In the genomic region with DNA sequence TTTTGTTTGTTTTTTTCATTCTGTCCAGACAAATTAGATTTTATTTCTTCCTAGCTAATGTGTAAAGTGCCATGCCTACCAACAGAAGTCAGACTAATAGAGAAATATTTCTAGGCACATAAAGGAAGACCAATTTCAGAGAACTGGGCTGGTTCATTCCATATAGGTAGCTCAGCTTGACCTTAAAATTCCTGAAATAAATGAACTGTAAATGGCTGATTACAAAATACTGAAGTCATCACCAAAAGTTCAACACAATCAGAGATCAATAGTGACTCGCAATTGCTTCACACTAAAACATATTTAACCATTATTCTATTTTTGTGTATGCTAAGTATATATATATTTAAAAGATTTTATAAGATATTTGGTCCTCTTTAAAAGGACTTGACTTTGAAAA, we compare ENCODE assay signal across 18 cellular contexts. TPM values are rescaled to one million over a fixed set of nuclear protein-coding genes. Genes with fewer than 3 reads are reported as not detected.
DNase-seq lines count a peak whose midpoint lies in the region; ATAC-seq and TF ChIP-seq lines count a peak whose summit lies in the region.
"Had no signal": no experiment of that assay in that cellular context is flagged by ENCODE, and none has a peak within 500 bp of the region (broad histone marks: within the 10 kb centered on the region; RNA-seq: fewer than 3 reads in every experiment).

No MANE protein-coding gene starts in this region.

- H3K36me3 Mint-ChIP-seq in progenitor cell of endocrine pancreas (ENCODE audit: insufficient read depth): no peaks in the 10 kb centered on the region

- peak overlapping the region; percentile 24 for H3K4me2 ChIP-seq in skeletal muscle satellite cell (ENCODE audit: low read length)

- intact Hi-C loops in heart right ventricle (cut with DNase I): loop anchor here in 1 of 10 donors (10.0 kb wide), 1 partner anchor 62 kb away; no protein-coding TSS in a partner anchor
- intact Hi-C loops in Right ventricle myocardium inferior (cut with DNase I): no loop called here

- H3K4me3 Mint-ChIP-seq in progenitor cell of endocrine pancreas (ENCODE audit: low read depth): no peak overlapping the region

- H3K4me3 ChIP-seq in heart right ventricle: peak overlapping the region in 7 of 10 donors; percentile 3 to 69 (median 62)
- H3K4me3 ChIP-seq in adipocyte (ENCODE audit: low read length): no peak overlapping the region
- H3K4me3 ChIP-seq in foreskin fibroblast (ENCODE audit: low read depth in 1 of 2, low read length in 2 of 2): no peak overlapping the region
- H3K4me3 ChIP-seq in skeletal muscle satellite cell (ENCODE audit: low read length): no peak overlapping the region

- H3K9me3 Mint-ChIP-seq in progenitor cell of endocrine pancreas (ENCODE audit: low read depth): no peaks in the 10 kb centered on the region

- peaks cover 0 to 23% (median 10%) of the 10 kb centered on the region in 7 donors for H3K27me3 ChIP-seq in heart right ventricle
- no peaks in the 10 kb centered on the region for H3K27me3 ChIP-seq in adipocyte (replicated peaks; ENCODE audit: control insufficient read depth, insufficient read depth, low read length)
- H3K27me3 ChIP-seq in skeletal muscle satellite cell (ENCODE audit: control insufficient read depth, insufficient read depth, low read length): no peaks in the 10 kb centered on the region
- H3K27me3 ChIP-seq: Peyer's patch had no signal

- H3K36me3 ChIP-seq in heart right ventricle (peaks cover 0 to 37% (median 0%) of the 10 kb centered on the region in 9 donors), adipocyte (ENCODE audit: control insufficient read depth, insufficient read depth, low read length, severe bottlenecking) (no peaks in the 10 kb centered on the region), skeletal muscle satellite cell (ENCODE audit: insufficient read depth, low read length) (no peaks in the 10 kb centered on the region)
- H3K36me3 ChIP-seq: Peyer's patch had no signal

- peaks cover 0 to 42% (median 4%) of the 10 kb centered on the region in 9 donors for H3K4me1 ChIP-seq in heart right ventricle
- peaks cover 4% of the 10 kb centered on the region for H3K4me1 ChIP-seq in adipocyte (ENCODE audit: control insufficient read depth, insufficient read depth, low read length)
- peaks cover 12% of the 10 kb centered on the region for H3K4me1 ChIP-seq in skeletal muscle satellite cell (ENCODE audit: control insufficient read depth, insufficient read depth, low read length)
- H3K4me1 ChIP-seq: Peyer's patch had no signal

- H3K4me1 Mint-ChIP-seq in progenitor cell of endocrine pancreas (ENCODE audit: low read depth): peaks cover 7% of the 10 kb centered on the region

- no peak overlapping the region for H3K27ac Mint-ChIP-seq in progenitor cell of endocrine pancreas

- ATAC-seq in heart right ventricle: no peak
- ATAC-seq in Right ventricle myocardium inferior: no peak
- ATAC-seq in GM18520 (IDR thresholded peaks at IDR 0.05; ENCODE audit: unreplicated experiment): no peak
- ATAC-seq in GM19452 (IDR thresholded peaks at IDR 0.05; ENCODE audit: unreplicated experiment): no peak

- TF ChIP-seq CTCF in heart right ventricle (IDR thresholded peaks at IDR 0.05) (no peak), foreskin fibroblast (IDR thresholded peaks at IDR 0.05; ENCODE audit: low read depth, low read length) (no peak), progenitor cell of endocrine pancreas (IDR thresholded peaks at IDR 0.05; ENCODE audit: unreplicated experiment) (no peak)

- WGBS in heart right ventricle, 2 donors: 50 to 83% methylated on average over 1 of the region's 1 CpG

- H3K27me3 Mint-ChIP-seq in progenitor cell of endocrine pancreas: peaks cover 31% of the 10 kb centered on the region

- DNase-seq in heart right ventricle (no peak), Right ventricle myocardium inferior (ENCODE audit: missing footprints) (no peak), adipocyte (ENCODE audit: low read depth) (peak; percentile 10), foreskin fibroblast (peak; percentile 52 to 58), progenitor cell of endocrine pancreas (ENCODE audit: low spot score, unreplicated experiment) (no peak)
- DNase-seq: 8988T, DMS79, GDM1, MV-4-11, NCI-H1436, NCI-H2029 treated with DMSO at 0.1 percent for 48 hours, NCI-H510A, NCI-H82, Peyer's patch, SIG-M5 had no signal

- peak overlapping the region in 1 of 10 donors; percentile 19 for H3K27ac ChIP-seq in heart right ventricle
- H3K27ac ChIP-seq: Peyer's patch had no signal

- H3K9ac ChIP-seq in adipocyte (ENCODE audit: low read length) (no peak overlapping the region), skeletal muscle satellite cell (ENCODE audit: low read depth, low read length) (peak overlapping the region; percentile 43)

- H3K9me3 ChIP-seq in heart right ventricle (no peaks in the 10 kb centered on the region), adipocyte (ENCODE audit: control insufficient read depth, low read length) (no peaks in the 10 kb centered on the region), skeletal muscle satellite cell (replicated peaks; ENCODE audit: low read length) (no peaks in the 10 kb centered on the region)
- H3K9me3 ChIP-seq: Peyer's patch had no signal

RNA-seq across cellular contexts. Expression of a gene that starts 34.2 kb away (rescaled TPM):
- 10 to 100 TPM; 27.0 to 49.0 (median 40.7) TPM for total RNA-seq in heart right ventricle
- polyA plus RNA-seq in heart right ventricle: 10 to 100 TPM; 13.6 to 27.1 TPM
- total RNA-seq in Right ventricle myocardium inferior: 38.1 TPM
- total RNA-seq in skeletal muscle satellite cell (2012; rRNA removed): 0.22 and 1.0 TPM in 2 replicates
- total RNA-seq in progenitor cell of endocrine pancreas: 0.38 and 0.55 TPM in 2 replicates

Comparison
In these comparisons a context has a peak if more than half of its experiments do, and no peak if none do; other contexts are left out.
1. DNase-seq: peak in adipocyte (single experiment) and foreskin fibroblast (2 of 2); none in heart right ventricle (0 of 2), Right ventricle myocardium inferior (single experiment) and progenitor cell of endocrine pancreas (single experiment).
2. H3K4me3 ChIP-seq: peak in heart right ventricle (7 of 10); none in adipocyte (single experiment), foreskin fibroblast (0 of 2) and skeletal muscle satellite cell (single experiment).
3. RNA of a gene that starts 34.2 kb away (total RNA-seq): 27.0 to 49.0 TPM in heart right ventricle and 38.1 TPM in Right ventricle myocardium inferior (single experiment); 0.38 to 0.55 TPM in progenitor cell of endocrine pancreas; every median in the first group is over 10 times any median in the second.